ENCODE assay signal across 8 cellular contexts in genomic region chr7:818031-818699, GRCh38. TPM values are rescaled to one million over a fixed set of nuclear protein-coding genes. Genes with fewer than 3 reads are reported as not detected.
DNase-seq lines count a peak whose midpoint lies in the region; ATAC-seq, FAIRE-seq and TF ChIP-seq lines count a peak whose summit lies in the region.

No MANE protein-coding gene starts in this region.

- peak in 1 of 2 donors; percentile 34 for DNase-seq in cardiac muscle cell (ENCODE audit: low read depth in 1 of 2, low spot score in 1 of 2)
- DNase-seq in Right ventricle myocardium inferior (ENCODE audit: missing footprints) = no peak
- no peak for DNase-seq in Peyer's patch
- no peak for DNase-seq in psoas muscle
- no peak for DNase-seq in stimulated activated CD4-positive, alpha-beta T cell treated with anti-CD3 and anti-CD28 coated beads, Interleukin-4, amount 100 ng/mL, for 4 hours
- no peak for DNase-seq in GM19239 (ENCODE audit: insufficient read length, low spot score)

- H3K9ac ChIP-seq in endocrine pancreas (ENCODE audit: control insufficient read depth, insufficient read depth, low read length) = no peak overlapping the region

- TF ChIP-seq CTCF in cardiac muscle cell (IDR thresholded peaks at IDR 0.05; ENCODE audit: low read depth, low read length) (peak; percentile 35), Peyer's patch (IDR thresholded peaks at IDR 0.05) (peak in 5 of 6 experiments; percentile 29 to 60 (median 53)), psoas muscle (IDR thresholded peaks at IDR 0.05) (peak; percentile 34)

- no peak for TF ChIP-seq POLR2A in Peyer's patch (IDR thresholded peaks at IDR 0.05)

- 34 to 55% (median 36%) methylated on average over 8 of the region's 8 CpGs for WGBS in psoas muscle, 3 donors

- H3K27me3 ChIP-seq in cardiac muscle cell (no peaks in the 10 kb centered on the region), Peyer's patch (no peaks in the 10 kb centered on the region), endocrine pancreas (ENCODE audit: control insufficient read depth, insufficient read depth, low read length) (no peaks in the 10 kb centered on the region), psoas muscle (ENCODE audit: insufficient read depth in 3 of 3, low read length in 2 of 3) (no peaks in the 10 kb centered on the region)

- H3K9me3 ChIP-seq in cardiac muscle cell (ENCODE audit: low read depth) = no peaks in the 10 kb centered on the region
- no peaks in the 10 kb centered on the region for H3K9me3 ChIP-seq in Peyer's patch
- no peaks in the 10 kb centered on the region for H3K9me3 ChIP-seq in endocrine pancreas (ENCODE audit: control insufficient read depth, low read length)
- no peaks in the 10 kb centered on the region for H3K9me3 ChIP-seq in psoas muscle

- no peak overlapping the region for H3K27ac ChIP-seq in cardiac muscle cell
- no peak overlapping the region for H3K27ac ChIP-seq in Peyer's patch
- peak overlapping the region; percentile 91 for H3K27ac ChIP-seq in psoas muscle

- FAIRE-seq in GM19239 (lab: Jason Lieb, UNC) = no peak

- H3K4me1 ChIP-seq in cardiac muscle cell (ENCODE audit: low read depth) (peaks cover 37% of the 10 kb centered on the region), Peyer's patch (peaks cover 0 to 45% (median 3%) of the 10 kb centered on the region in 4 donors), endocrine pancreas (ENCODE audit: control insufficient read depth, insufficient read depth, low read length) (peaks cover 5% of the 10 kb centered on the region), psoas muscle (peaks cover 66% of the 10 kb centered on the region)

- H3K4me3 ChIP-seq in cardiac muscle cell (no peak overlapping the region), Peyer's patch (peak overlapping the region in 1 of 4 donors; percentile 96), endocrine pancreas (ENCODE audit: control insufficient read depth, insufficient read depth, low read length) (peak overlapping the region; percentile 90), psoas muscle (peak overlapping the region; percentile 72)

- intact Hi-C loops in Right ventricle myocardium inferior (cut with DNase I) (no loop called here), psoas muscle (cut with DNase I) (loop anchor here in 1 of 2 donors (5.0 kb wide), 1 partner anchor 1034 kb away; no protein-coding TSS in a partner anchor)

- ATAC-seq in Right ventricle myocardium inferior (no peak), psoas muscle (no peak), GM19452 (IDR thresholded peaks at IDR 0.05; ENCODE audit: unreplicated experiment) (no peak)

- H3K36me3 ChIP-seq in cardiac muscle cell (no peaks in the 10 kb centered on the region), Peyer's patch (no peaks in the 10 kb centered on the region), endocrine pancreas (ENCODE audit: control insufficient read depth, insufficient read depth, low read length) (no peaks in the 10 kb centered on the region), psoas muscle (ENCODE audit: insufficient read depth in 1 of 2, low read depth in 1 of 2) (no peaks in the 10 kb centered on the region)

RNA-seq across cellular contexts. Expression of gene SUN1, which starts 14.1 kb away (rescaled TPM):
- total RNA-seq in cardiac muscle cell (172 and 188 TPM in 2 replicates), Right ventricle myocardium inferior (176 TPM), Peyer's patch (100 to 1,000 TPM; 113 to 259 (median 192) TPM), psoas muscle (100 to 1,000 TPM; 125 to 144 (median 137) TPM)
- polyA plus RNA-seq in cardiac muscle cell (152 and 172 TPM in 2 replicates), psoas muscle (100 to 1,000 TPM in 1 of 3 donors, 10 to 100 TPM in 2; 52.5 to 159 (median 64.6) TPM)

RNA-seq across cellular contexts. Expression of gene GET4, which starts 58.2 kb away (rescaled TPM):
- total RNA-seq in cardiac muscle cell = 45.3 and 55.0 TPM in 2 replicates
- polyA plus RNA-seq in cardiac muscle cell = 75.4 and 82.6 TPM in 2 replicates
- 19.1 TPM for total RNA-seq in Right ventricle myocardium inferior
- 10 to 100 TPM; 29.7 to 93.3 (median 56.8) TPM for total RNA-seq in Peyer's patch
- 10 to 100 TPM; 27.3 to 42.3 (median 29.1) TPM for total RNA-seq in psoas muscle
- 10 to 100 TPM; 36.8 to 51.1 (median 48.3) TPM for polyA plus RNA-seq in psoas muscle
